ENCODE assay signal across 8 cellular contexts in the genomic region with DNA sequence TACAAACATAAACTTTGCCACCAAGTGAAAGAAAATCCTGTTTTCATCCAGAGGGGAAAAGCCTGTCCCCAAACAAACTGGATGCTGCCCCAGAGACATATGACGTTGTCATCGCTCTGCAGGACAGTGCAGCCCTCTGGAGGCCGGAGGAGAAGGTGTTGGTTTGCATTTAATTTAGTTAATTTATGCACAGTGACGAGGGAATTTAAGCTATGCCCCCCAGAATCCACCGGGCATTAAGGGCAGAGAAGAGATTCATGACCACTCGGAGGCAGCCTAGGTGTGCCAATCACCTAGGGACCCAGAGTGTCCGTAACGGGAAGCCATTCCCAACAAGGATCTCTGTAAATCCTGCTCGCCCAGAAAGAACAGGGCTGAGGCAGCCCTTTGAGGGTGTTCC. TPM values are rescaled to one million over a fixed set of nuclear protein-coding genes. Genes with fewer than 3 reads are reported as not detected.
A peak's percentile ranks its signal among the peaks of the same experiment; 100 is the strongest.
DNase-seq lines count a peak whose midpoint lies in the region; ATAC-seq and TF ChIP-seq lines count a peak whose summit lies in the region.

No MANE protein-coding gene starts in this region.

- TF ChIP-seq CTCF in heart left ventricle (IDR thresholded peaks at IDR 0.05): peak in 7 of 12 donors; percentile 25 to 47 (median 37)
- TF ChIP-seq CTCF in sigmoid colon (IDR thresholded peaks at IDR 0.05): peak in 3 of 4 experiments; percentile 27 to 48 (median 37)

- H3K27me3 ChIP-seq in heart left ventricle: no peaks in the 10 kb centered on the region
- H3K27me3 ChIP-seq in sigmoid colon: no peaks in the 10 kb centered on the region

- TF ChIP-seq POLR2A in heart left ventricle (IDR thresholded peaks at IDR 0.05): no peak
- TF ChIP-seq POLR2A in sigmoid colon (IDR thresholded peaks at IDR 0.05): no peak

- intact Hi-C loops in Right ventricle myocardium inferior (cut with DNase I): loop anchor here (5.0 to 10.0 kb wide), 2 partner anchors 55 to 82 kb away; a partner anchor contains a TSS
- intact Hi-C loops in cardiac septum (cut with DNase I): no loop called here
- intact Hi-C loops in heart left ventricle (cut with DNase I): loop anchor here in 1 of 10 donors (10.0 kb wide), 2 partner anchors 55 to 85 kb away; a partner anchor contains a TSS
- intact Hi-C loops in sigmoid colon (cut with DNase I): loop anchor here (10.0 kb wide), 1 partner anchor 155 kb away; a partner anchor contains a TSS

- H3K9me3 ChIP-seq in heart left ventricle: no peaks in the 10 kb centered on the region
- H3K9me3 ChIP-seq in sigmoid colon: no peaks in the 10 kb centered on the region

- in situ Hi-C loops in SK-MEL-5 (cut with HindIII; ENCODE audit: low pct_unique_long_range_greater_than_20kb, low sequenced_read_pairs): no loop called here

- no peak for TF ChIP-seq EP300 in sigmoid colon (IDR thresholded peaks at IDR 0.05)

- ATAC-seq in Right ventricle myocardium inferior (peak; percentile 62), heart left ventricle (peak; percentile 50 to 79 (median 70)), HG03025 (IDR thresholded peaks at IDR 0.05; ENCODE audit: low FRiP score, unreplicated experiment) (no peak)

- peak overlapping the region in 7 of 12 donors; percentile 13 to 75 (median 64) for H3K27ac ChIP-seq in heart left ventricle
- H3K27ac ChIP-seq in sigmoid colon: peak overlapping the region in 3 of 4 donors; percentile 68 to 76 (median 75)

- H3K4me1 ChIP-seq in heart left ventricle (peaks cover 0 to 28% (median 13%) of the 10 kb centered on the region in 12 donors), sigmoid colon (peaks cover 0 to 41% (median 20%) of the 10 kb centered on the region in 4 donors)

- no peaks in the 10 kb centered on the region for H3K36me3 ChIP-seq in heart left ventricle
- no peaks in the 10 kb centered on the region for H3K36me3 ChIP-seq in sigmoid colon

- DNase-seq in Right ventricle myocardium inferior (ENCODE audit: missing footprints): no peak
- DNase-seq in cardiac septum (ENCODE audit: low spot score): no peak
- DNase-seq in SK-MEL-5 (ENCODE audit: low read depth, low spot score): peak; percentile 42
- peak in 1 of 5 donors; percentile 50 for DNase-seq in heart left ventricle
- no peak for DNase-seq in sigmoid colon
- DNase-seq in activated CD4-positive, CD25-positive, alpha-beta regulatory T cell (lab: John Stamatoyannopoulos, UW): no peak
- DNase-seq in stimulated activated CD4-positive, alpha-beta T cell treated with anti-CD3 and anti-CD28 coated beads, Interleukin-4, amount 100 ng/mL, for 4 hours: no peak

- H3K4me3 ChIP-seq in heart left ventricle: peak overlapping the region in 11 of 12 donors; percentile 7 to 61 (median 46)
- H3K4me3 ChIP-seq in sigmoid colon: peak overlapping the region; percentile 15 to 47 (median 39)

- WGBS in heart left ventricle, 4 donors: 35 to 47% (median 41%) methylated on average over 9 of the region's 9 CpGs
- 29 to 62% methylated on average over 9 of the region's 9 CpGs for WGBS in sigmoid colon, 2 donors

RNA-seq across cellular contexts. Expression of a gene that starts 45.1 kb away (rescaled TPM):
- 7.8 TPM for total RNA-seq in Right ventricle myocardium inferior
- 1.4 TPM for total RNA-seq in cardiac septum
- total RNA-seq in SK-MEL-5 (2014; rRNA removed; shearing (Covaris generic)): 5.0 and 9.0 TPM in 2 replicates
- 4.8 and 6.4 TPM in 2 replicates for polyA plus RNA-seq in SK-MEL-5 (2015; cell fraction: cytosol; rRNA removed)
- polyA plus RNA-seq in SK-MEL-5 (2015; cell fraction: nucleus; rRNA removed): 27.7 and 40.1 TPM in 2 replicates
- total RNA-seq in heart left ventricle: 1 to 10 TPM; 1.6 to 7.1 (median 2.9) TPM
- 1 to 10 TPM in 1 of 2 donors, under 1 TPM in 1; 0.78 to 4.2 TPM for polyA plus RNA-seq in heart left ventricle
- 10 to 100 TPM in 2 of 4 donors, 1 to 10 TPM in 2; 9.6 to 19.9 (median 12.8) TPM for total RNA-seq in sigmoid colon
- 1 to 10 TPM; 2.4 to 3.8 (median 3.2) TPM for polyA plus RNA-seq in sigmoid colon
